ENCODE assay signal across 1 cellular context in the genomic region with DNA sequence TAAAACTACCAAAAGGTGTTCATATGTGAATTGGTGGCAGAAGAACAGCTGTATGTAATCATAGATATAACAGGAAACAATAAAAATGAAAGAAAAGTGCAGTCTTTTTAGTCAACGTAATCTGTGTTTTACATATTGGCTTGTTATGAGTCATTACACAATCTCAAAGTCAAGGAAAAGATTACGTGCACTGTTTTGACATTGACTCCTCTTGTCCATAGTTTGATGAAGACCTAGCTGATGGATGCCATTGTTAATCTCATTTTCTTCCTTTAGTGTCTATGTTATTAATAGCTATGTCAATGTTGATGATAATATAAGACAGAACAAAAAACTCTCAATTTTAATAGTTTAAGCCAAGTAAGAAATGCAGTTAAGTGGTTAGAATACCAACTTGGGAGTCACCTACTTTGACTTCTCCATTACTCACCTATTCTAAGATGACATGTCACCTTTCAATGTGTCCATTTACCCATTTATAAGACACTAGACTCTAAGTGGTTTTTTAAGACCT.
TF ChIP-seq lines count a peak whose summit lies in the region.

No MANE protein-coding gene starts in this region.

TF ChIP-seq in K562, 482 proteins besides CTCF, POLR2A, EP300 and RAD21 (continued from another document and continues in another):
- TF ChIP-seq, protein P1, sequence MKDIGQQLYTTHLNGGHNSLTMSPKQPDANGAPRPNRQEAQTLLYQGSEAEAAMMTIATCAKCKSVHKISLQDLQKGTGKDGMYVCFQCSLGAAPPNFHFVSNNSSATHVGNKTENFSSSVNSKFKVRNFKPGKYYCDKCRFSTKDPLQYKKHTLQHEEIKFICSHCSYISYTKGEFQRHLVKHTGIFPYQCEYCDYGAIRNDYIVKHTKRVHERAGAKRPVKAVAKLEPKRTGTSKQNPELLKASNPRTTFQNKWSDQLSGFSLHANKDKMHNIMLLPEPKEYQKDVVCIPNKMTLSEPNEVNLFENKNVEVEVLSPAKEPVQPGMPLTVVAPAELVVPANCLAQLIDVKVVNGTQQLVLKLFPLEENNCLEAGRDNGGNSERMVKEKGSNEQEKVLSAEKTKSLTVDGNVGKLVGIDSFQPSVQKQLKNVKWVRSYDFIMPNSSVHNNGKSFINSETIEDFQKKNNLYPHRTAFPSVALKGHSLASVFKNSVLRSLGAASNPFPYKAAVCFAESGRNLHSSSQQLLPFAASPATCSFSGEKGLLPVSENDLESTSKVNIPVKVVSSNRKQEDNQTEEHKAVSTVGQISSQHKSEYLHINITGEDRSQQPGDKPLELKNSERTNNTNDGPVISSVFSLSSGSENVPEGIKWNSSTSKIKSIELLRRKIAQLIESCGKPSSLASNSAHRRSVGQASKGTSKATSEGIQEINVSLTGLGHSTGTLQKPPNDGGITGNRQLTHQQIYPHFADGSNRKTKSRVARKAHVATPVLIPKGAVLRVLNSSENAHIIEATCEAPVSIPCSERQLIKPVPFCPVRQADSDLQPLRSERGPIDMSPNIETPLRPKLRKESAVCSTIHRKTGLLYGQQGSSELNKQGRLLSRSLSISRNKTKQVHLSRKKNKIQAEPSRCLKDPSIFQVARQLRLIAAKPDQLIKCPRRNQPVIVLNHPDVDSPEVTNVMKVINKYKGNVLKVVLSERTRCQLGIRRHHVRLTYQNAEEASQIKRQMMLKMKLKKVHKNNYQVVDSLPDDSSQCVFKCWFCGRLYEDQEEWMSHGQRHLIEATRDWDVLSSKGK (CRISPR knock-in tag; IDR thresholded peaks at IDR 0.05): no peak
- TF ChIP-seq MIER1 (IDR thresholded peaks at IDR 0.05; ENCODE audit: low read depth) (no peak), CBX3 (IDR thresholded peaks at IDR 0.05; ENCODE audit: borderline replicate concordance in 1 of 2, low read length in 2 of 2) (no peak), LEF1 (IDR thresholded peaks at IDR 0.05) (peak; percentile 74; the same call in 1 of the 2 replicates), KDM1A (IDR thresholded peaks at IDR 0.05) (peak; percentile 90 to 91), NR2C1 (IDR thresholded peaks at IDR 0.05) (no peak), NR2C1 (tag; IDR thresholded peaks at IDR 0.05) (0 out of 2 replicates have a peak, but pooled peaks have one; percentile 26), MTA1 (IDR thresholded peaks at IDR 0.05; ENCODE audit: borderline replicate concordance) (no peak), MYNN (IDR thresholded peaks at IDR 0.05) (no peak), MYNN (CRISPR knock-in tag; IDR thresholded peaks at IDR 0.05) (no peak), LARP7 (IDR thresholded peaks at IDR 0.05) (no peak), NCOA1 (IDR thresholded peaks at IDR 0.05; ENCODE audit: low read depth) (peak; percentile 43; the same call in 1 of the 2 replicates), CBX2 (IDR thresholded peaks at IDR 0.05; ENCODE audit: insufficient read depth, low read length, poor library complexity, severe bottlenecking) (no peak), GABPB1 (CRISPR knock-in tag; IDR thresholded peaks at IDR 0.05) (no peak), CAMTA2 (CRISPR knock-in tag; conservative IDR thresholded peaks at IDR 0.05) (no peak), ZNF668 (CRISPR knock-in tag; IDR thresholded peaks at IDR 0.05) (no peak), CHD2 (IDR thresholded peaks at IDR 0.05; ENCODE audit: low read depth, low read length) (no peak), POLR2H (tag; IDR thresholded peaks at IDR 0.05; ENCODE audit: low read depth) (peak; percentile 53; the same call in 1 of the 2 replicates), TEAD2 (tag; IDR thresholded peaks at IDR 0.05) (no peak), MBD2 (IDR thresholded peaks at IDR 0.05; ENCODE audit: borderline replicate concordance, low read depth) (0 out of 2 replicates have a peak, but pooled peaks have one; percentile 17), NR2F6 (CRISPR knock-in tag; IDR thresholded peaks at IDR 0.05) (no peak), ELF2 (CRISPR knock-in tag; IDR thresholded peaks at IDR 0.05) (no peak), HDGF (IDR thresholded peaks at IDR 0.05) (no peak), C11orf30 (IDR thresholded peaks at IDR 0.05; ENCODE audit: low read depth) (no peak), TCF7L2 (IDR thresholded peaks at IDR 0.05; ENCODE audit: low read depth, low read length) (no peak), ZNF830 (CRISPR knock-in tag; IDR thresholded peaks at IDR 0.05) (no peak), CREB1 (IDR thresholded peaks at IDR 0.05) (no peak), CREB1 (CRISPR knock-in tag; IDR thresholded peaks at IDR 0.05) (no peak), ILK (tag; IDR thresholded peaks at IDR 0.05; ENCODE audit: borderline replicate concordance, low read depth) (no peak), HSF4 (CRISPR knock-in tag; IDR thresholded peaks at IDR 0.05; ENCODE audit: borderline replicate concordance) (no peak), ETV5 (CRISPR knock-in tag; IDR thresholded peaks at IDR 0.05; ENCODE audit: low read depth) (no peak)
- TF ChIP-seq, protein P2, sequence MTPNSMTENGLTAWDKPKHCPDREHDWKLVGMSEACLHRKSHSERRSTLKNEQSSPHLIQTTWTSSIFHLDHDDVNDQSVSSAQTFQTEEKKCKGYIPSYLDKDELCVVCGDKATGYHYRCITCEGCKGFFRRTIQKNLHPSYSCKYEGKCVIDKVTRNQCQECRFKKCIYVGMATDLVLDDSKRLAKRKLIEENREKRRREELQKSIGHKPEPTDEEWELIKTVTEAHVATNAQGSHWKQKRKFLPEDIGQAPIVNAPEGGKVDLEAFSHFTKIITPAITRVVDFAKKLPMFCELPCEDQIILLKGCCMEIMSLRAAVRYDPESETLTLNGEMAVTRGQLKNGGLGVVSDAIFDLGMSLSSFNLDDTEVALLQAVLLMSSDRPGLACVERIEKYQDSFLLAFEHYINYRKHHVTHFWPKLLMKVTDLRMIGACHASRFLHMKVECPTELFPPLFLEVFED (CRISPR knock-in tag; conservative IDR thresholded peaks at IDR 0.05): no peak
- TF ChIP-seq, protein P3, sequence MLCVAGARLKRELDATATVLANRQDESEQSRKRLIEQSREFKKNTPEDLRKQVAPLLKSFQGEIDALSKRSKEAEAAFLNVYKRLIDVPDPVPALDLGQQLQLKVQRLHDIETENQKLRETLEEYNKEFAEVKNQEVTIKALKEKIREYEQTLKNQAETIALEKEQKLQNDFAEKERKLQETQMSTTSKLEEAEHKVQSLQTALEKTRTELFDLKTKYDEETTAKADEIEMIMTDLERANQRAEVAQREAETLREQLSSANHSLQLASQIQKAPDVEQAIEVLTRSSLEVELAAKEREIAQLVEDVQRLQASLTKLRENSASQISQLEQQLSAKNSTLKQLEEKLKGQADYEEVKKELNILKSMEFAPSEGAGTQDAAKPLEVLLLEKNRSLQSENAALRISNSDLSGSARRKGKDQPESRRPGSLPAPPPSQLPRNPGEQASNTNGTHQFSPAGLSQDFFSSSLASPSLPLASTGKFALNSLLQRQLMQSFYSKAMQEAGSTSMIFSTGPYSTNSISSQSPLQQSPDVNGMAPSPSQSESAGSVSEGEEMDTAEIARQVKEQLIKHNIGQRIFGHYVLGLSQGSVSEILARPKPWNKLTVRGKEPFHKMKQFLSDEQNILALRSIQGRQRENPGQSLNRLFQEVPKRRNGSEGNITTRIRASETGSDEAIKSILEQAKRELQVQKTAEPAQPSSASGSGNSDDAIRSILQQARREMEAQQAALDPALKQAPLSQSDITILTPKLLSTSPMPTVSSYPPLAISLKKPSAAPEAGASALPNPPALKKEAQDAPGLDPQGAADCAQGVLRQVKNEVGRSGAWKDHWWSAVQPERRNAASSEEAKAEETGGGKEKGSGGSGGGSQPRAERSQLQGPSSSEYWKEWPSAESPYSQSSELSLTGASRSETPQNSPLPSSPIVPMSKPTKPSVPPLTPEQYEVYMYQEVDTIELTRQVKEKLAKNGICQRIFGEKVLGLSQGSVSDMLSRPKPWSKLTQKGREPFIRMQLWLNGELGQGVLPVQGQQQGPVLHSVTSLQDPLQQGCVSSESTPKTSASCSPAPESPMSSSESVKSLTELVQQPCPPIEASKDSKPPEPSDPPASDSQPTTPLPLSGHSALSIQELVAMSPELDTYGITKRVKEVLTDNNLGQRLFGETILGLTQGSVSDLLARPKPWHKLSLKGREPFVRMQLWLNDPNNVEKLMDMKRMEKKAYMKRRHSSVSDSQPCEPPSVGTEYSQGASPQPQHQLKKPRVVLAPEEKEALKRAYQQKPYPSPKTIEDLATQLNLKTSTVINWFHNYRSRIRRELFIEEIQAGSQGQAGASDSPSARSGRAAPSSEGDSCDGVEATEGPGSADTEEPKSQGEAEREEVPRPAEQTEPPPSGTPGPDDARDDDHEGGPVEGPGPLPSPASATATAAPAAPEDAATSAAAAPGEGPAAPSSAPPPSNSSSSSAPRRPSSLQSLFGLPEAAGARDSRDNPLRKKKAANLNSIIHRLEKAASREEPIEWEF (CRISPR knock-in tag; IDR thresholded peaks at IDR 0.05): no peak
- TF ChIP-seq, protein P4, sequence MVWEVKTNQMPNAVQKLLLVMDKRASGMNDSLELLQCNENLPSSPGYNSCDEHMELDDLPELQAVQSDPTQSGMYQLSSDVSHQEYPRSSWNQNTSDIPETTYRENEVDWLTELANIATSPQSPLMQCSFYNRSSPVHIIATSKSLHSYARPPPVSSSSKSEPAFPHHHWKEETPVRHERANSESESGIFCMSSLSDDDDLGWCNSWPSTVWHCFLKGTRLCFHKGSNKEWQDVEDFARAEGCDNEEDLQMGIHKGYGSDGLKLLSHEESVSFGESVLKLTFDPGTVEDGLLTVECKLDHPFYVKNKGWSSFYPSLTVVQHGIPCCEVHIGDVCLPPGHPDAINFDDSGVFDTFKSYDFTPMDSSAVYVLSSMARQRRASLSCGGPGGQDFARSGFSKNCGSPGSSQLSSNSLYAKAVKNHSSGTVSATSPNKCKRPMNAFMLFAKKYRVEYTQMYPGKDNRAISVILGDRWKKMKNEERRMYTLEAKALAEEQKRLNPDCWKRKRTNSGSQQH (CRISPR knock-in tag; IDR thresholded peaks at IDR 0.05): no peak
- TF ChIP-seq, protein P5, sequence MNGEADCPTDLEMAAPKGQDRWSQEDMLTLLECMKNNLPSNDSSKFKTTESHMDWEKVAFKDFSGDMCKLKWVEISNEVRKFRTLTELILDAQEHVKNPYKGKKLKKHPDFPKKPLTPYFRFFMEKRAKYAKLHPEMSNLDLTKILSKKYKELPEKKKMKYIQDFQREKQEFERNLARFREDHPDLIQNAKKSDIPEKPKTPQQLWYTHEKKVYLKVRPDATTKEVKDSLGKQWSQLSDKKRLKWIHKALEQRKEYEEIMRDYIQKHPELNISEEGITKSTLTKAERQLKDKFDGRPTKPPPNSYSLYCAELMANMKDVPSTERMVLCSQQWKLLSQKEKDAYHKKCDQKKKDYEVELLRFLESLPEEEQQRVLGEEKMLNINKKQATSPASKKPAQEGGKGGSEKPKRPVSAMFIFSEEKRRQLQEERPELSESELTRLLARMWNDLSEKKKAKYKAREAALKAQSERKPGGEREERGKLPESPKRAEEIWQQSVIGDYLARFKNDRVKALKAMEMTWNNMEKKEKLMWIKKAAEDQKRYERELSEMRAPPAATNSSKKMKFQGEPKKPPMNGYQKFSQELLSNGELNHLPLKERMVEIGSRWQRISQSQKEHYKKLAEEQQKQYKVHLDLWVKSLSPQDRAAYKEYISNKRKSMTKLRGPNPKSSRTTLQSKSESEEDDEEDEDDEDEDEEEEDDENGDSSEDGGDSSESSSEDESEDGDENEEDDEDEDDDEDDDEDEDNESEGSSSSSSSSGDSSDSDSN (IDR thresholded peaks at IDR 0.05; ENCODE audit: borderline replicate concordance in 1 of 2, low read depth in 2 of 2, low read length in 2 of 2): no peak
- TF ChIP-seq, protein P6, sequence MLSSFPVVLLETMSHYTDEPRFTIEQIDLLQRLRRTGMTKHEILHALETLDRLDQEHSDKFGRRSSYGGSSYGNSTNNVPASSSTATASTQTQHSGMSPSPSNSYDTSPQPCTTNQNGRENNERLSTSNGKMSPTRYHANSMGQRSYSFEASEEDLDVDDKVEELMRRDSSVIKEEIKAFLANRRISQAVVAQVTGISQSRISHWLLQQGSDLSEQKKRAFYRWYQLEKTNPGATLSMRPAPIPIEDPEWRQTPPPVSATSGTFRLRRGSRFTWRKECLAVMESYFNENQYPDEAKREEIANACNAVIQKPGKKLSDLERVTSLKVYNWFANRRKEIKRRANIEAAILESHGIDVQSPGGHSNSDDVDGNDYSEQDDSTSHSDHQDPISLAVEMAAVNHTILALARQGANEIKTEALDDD (IDR thresholded peaks at IDR 0.05): 0 out of 2 replicates have a peak, but pooled peaks have one; percentile 61
- TF ChIP-seq, protein P7, sequence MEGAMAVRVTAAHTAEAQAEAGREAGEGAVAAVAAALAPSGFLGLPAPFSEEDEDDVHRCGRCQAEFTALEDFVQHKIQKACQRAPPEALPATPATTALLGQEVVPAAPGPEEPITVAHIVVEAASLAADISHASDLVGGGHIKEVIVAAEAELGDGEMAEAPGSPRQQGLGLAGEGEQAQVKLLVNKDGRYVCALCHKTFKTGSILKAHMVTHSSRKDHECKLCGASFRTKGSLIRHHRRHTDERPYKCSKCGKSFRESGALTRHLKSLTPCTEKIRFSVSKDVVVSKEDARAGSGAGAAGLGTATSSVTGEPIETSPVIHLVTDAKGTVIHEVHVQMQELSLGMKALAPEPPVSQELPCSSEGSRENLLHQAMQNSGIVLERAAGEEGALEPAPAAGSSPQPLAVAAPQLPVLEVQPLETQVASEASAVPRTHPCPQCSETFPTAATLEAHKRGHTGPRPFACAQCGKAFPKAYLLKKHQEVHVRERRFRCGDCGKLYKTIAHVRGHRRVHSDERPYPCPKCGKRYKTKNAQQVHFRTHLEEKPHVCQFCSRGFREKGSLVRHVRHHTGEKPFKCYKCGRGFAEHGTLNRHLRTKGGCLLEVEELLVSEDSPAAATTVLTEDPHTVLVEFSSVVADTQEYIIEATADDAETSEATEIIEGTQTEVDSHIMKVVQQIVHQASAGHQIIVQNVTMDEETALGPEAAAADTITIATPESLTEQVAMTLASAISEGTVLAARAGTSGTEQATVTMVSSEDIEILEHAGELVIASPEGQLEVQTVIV (CRISPR knock-in tag; IDR thresholded peaks at IDR 0.05; ENCODE audit: borderline replicate concordance): no peak
- TF ChIP-seq, protein P8, sequence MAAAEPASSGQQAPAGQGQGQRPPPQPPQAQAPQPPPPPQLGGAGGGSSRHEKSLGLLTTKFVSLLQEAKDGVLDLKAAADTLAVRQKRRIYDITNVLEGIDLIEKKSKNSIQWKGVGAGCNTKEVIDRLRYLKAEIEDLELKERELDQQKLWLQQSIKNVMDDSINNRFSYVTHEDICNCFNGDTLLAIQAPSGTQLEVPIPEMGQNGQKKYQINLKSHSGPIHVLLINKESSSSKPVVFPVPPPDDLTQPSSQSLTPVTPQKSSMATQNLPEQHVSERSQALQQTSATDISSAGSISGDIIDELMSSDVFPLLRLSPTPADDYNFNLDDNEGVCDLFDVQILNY (CRISPR knock-in tag; IDR thresholded peaks at IDR 0.05): no peak
- TF ChIP-seq, protein P9, sequence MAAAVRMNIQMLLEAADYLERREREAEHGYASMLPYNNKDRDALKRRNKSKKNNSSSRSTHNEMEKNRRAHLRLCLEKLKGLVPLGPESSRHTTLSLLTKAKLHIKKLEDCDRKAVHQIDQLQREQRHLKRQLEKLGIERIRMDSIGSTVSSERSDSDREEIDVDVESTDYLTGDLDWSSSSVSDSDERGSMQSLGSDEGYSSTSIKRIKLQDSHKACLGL (CRISPR knock-in tag; IDR thresholded peaks at IDR 0.05; ENCODE audit: borderline replicate concordance, poor library complexity, severe bottlenecking): no peak
- TF ChIP-seq, protein P10, sequence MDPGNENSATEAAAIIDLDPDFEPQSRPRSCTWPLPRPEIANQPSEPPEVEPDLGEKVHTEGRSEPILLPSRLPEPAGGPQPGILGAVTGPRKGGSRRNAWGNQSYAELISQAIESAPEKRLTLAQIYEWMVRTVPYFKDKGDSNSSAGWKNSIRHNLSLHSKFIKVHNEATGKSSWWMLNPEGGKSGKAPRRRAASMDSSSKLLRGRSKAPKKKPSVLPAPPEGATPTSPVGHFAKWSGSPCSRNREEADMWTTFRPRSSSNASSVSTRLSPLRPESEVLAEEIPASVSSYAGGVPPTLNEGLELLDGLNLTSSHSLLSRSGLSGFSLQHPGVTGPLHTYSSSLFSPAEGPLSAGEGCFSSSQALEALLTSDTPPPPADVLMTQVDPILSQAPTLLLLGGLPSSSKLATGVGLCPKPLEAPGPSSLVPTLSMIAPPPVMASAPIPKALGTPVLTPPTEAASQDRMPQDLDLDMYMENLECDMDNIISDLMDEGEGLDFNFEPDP (CRISPR knock-in tag; IDR thresholded peaks at IDR 0.05): no peak
